In genomic region chr6:41647061-41647511, GRCh38 we compare ENCODE assay signal across 26 cellular contexts. TPM values are rescaled to one million over a fixed set of nuclear protein-coding genes. Genes with fewer than 3 reads are reported as not detected.
DNase-seq lines count a peak whose midpoint lies in the region; ATAC-seq and TF ChIP-seq lines count a peak whose summit lies in the region.
"Had no signal": no experiment of that assay in that cellular context is flagged by ENCODE, and none has a peak within 500 bp of the region (broad histone marks: within the 10 kb centered on the region; RNA-seq: fewer than 3 reads in every experiment).

No MANE protein-coding gene starts in this region.

- no peak overlapping the region for H2BK120ac ChIP-seq in IMR-90 (ENCODE audit: low read depth, low read length)

- no peak overlapping the region for H3K18ac ChIP-seq in IMR-90 (ENCODE audit: low read depth, low read length)

- no peak overlapping the region for H3K4ac ChIP-seq in IMR-90 (ENCODE audit: low read depth, low read length)

- H3K9ac ChIP-seq in IMR-90 (ENCODE audit: low read depth, low read length): no peak overlapping the region
- H3K9ac ChIP-seq in SK-N-MC (ENCODE audit: insufficient read length): no peak overlapping the region

- no peaks in the 10 kb centered on the region for H3K9me3 Mint-ChIP-seq in osteocyte (ENCODE audit: unreplicated experiment)
- H3K9me3 Mint-ChIP-seq: activated T-cell treated with anti-CD3 and anti-CD28 coated beads, Interleukin-2, amount 50 U/mL, for 4 hours had no signal

- ATAC-seq in IMR-90 (ENCODE audit: low read depth): peak; percentile 24; the same call in 1 of the 2 replicates
- ATAC-seq: activated T-cell treated with anti-CD3 and anti-CD28 coated beads, Interleukin-2, amount 50 U/mL, for 4 hours; HCT116; naive thymus-derived CD4-positive, alpha-beta T cell; Panc1; stimulated activated naive CD8-positive, alpha-beta T cell treated with anti-CD3 and anti-CD28 coated beads, Interleukin-15, Interleukin-2, amounts not matched to agents 100 U/mL and 50 U/mL, for 24 hours had no signal

- no peak overlapping the region for H2BK5ac ChIP-seq in IMR-90 (ENCODE audit: low read depth, low read length, poor library complexity, severe bottlenecking)

- dilution Hi-C loops in IMR-90 (cut with HindIII; ENCODE audit: low sequenced_read_pairs, unreplicated experiment): no loop called here

- CTCF ChIA-PET in IMR-90 (lab: Yijun Ruan, JAX): no interaction called here

- DNase-seq in IMR-90: no peak
- no peak for DNase-seq in SK-N-MC (ENCODE audit: low read depth, low spot score)
- peak; percentile 14 for DNase-seq in iris pigment epithelial cell (ENCODE audit: low read depth)
- DNase-seq in osteocyte (ENCODE audit: extremely low spot score, unreplicated experiment): no peak
- no peak for DNase-seq in dermis blood vessel endothelial cell
- no peak for DNase-seq in medulla oblongata (ENCODE audit: extremely low spot score)
- no peak for DNase-seq in uterus
- no peak for DNase-seq in GM20000 (ENCODE audit: low spot score)
- DNase-seq: activated CD4-positive, alpha-beta T cell treated with anti-CD3 and anti-CD28 coated beads for 4 hours; activated CD8-positive, alpha-beta memory T cell treated with anti-CD3 and anti-CD28 coated beads for 24 hours; activated naive CD4-positive, alpha-beta T cell treated with Interleukin-2 at 50 U/mL for 16 hours; activated T-cell treated with anti-CD3 and anti-CD28 coated beads, Interleukin-2, amount 50 U/mL, for 4 hours; esophagus squamous epithelium; naive thymus-derived CD4-positive, alpha-beta T cell; NCI-H1105 treated with DMSO at 0.1 percent for 48 hours; NCI-H2029 treated with DMSO at 0.1 percent for 48 hours; NCI-H226; pancreas; SJCRH30; stimulated activated naive CD8-positive, alpha-beta T cell treated with anti-CD3 and anti-CD28 coated beads, Interleukin-15, Interleukin-2, amounts not matched to agents 100 U/mL and 50 U/mL, for 24 hours; T-helper 1 cell had no signal

- no peaks in the 10 kb centered on the region for H3K79me1 ChIP-seq in IMR-90 (ENCODE audit: low read depth in 1 of 2, low read length in 2 of 2)

- intact Hi-C loops in IMR-90 (cut with micrococcal nuclease) (no loop called here), uterus (cut with DNase I; ENCODE audit: low total_unique reads) (no loop called here)

- WGBS in IMR-90 (ENCODE audit: extremely low coverage in 2 of 2, insufficient read length in 1 of 2), 2 experiments: 60% methylated on average over 2 of the region's 9 CpGs; no CpG with 5 or more reads in 1 of the 2 experiments

- no peak for TF ChIP-seq CTCF in IMR-90 (conservative IDR thresholded peaks at IDR 0.05; ENCODE audit: low read depth, low read length)
- TF ChIP-seq CTCF in osteocyte (IDR thresholded peaks at IDR 0.05): no peak
- no peak for TF ChIP-seq CTCF in uterus (IDR thresholded peaks at IDR 0.05)
- no peak for TF ChIP-seq CTCF in GM20000 (IDR thresholded peaks at IDR 0.05; ENCODE audit: extremely low read depth, missing control alignments)

- H2BK15ac ChIP-seq in IMR-90 (ENCODE audit: low read depth, low read length): no peak overlapping the region

- no peak overlapping the region for H2BK20ac ChIP-seq in IMR-90 (ENCODE audit: low read depth, low read length)

- H3K36me3 ChIP-seq in IMR-90 (ENCODE audit: control insufficient read depth, insufficient read depth, low read length): no peaks in the 10 kb centered on the region
- peaks cover 89% of the 10 kb centered on the region for H3K36me3 ChIP-seq in SK-N-MC (ENCODE audit: insufficient read depth, low read length)
- no peaks in the 10 kb centered on the region for H3K36me3 ChIP-seq in uterus
- H3K36me3 ChIP-seq: pancreas, right atrium auricular region had no signal

- H4K8ac ChIP-seq in IMR-90 (ENCODE audit: low read depth in 2 of 2, low read length in 2 of 2): no peak overlapping the region

- H3K56ac ChIP-seq in IMR-90 (ENCODE audit: extremely low read depth, insufficient read depth, low read length): no peak overlapping the region

- no peak overlapping the region for H4K5ac ChIP-seq in IMR-90 (ENCODE audit: low read depth, low read length)

- in situ Hi-C loops in IMR-90 (cut with MboI; ENCODE audit: low sequenced_read_pairs): no loop called here

- H3K36me3 Mint-ChIP-seq in osteocyte (ENCODE audit: unreplicated experiment): peaks cover 31% of the 10 kb centered on the region
- H3K36me3 Mint-ChIP-seq: naive thymus-derived CD4-positive, alpha-beta T cell had no signal

- H3K27ac ChIP-seq in IMR-90 (ENCODE audit: insufficient read depth, low read length) (no peak overlapping the region), SK-N-MC (peak overlapping the region; percentile 100), uterus (no peak overlapping the region)
- H3K27ac ChIP-seq: C4-2B, cardiac muscle cell, esophagus squamous epithelium, pancreas, right atrium auricular region, SJCRH30 had no signal

- H2AK9ac ChIP-seq in IMR-90 (replicated peaks; ENCODE audit: low read depth, low read length, poor library complexity): no peak overlapping the region

- H3K27me3 ChIP-seq in IMR-90 (ENCODE audit: control insufficient read depth, insufficient read depth, low read length) (peaks cover 67% of the 10 kb centered on the region), uterus (no peaks in the 10 kb centered on the region)
- H3K27me3 ChIP-seq: cardiac muscle cell, pancreas, right atrium auricular region, SJCRH30 had no signal

- TF ChIP-seq POLR2A in IMR-90 (IDR thresholded peaks at IDR 0.05; ENCODE audit: low read depth, low read length) (no peak), uterus (IDR thresholded peaks at IDR 0.05) (no peak)

- no peaks in the 10 kb centered on the region for H3K27me3 Mint-ChIP-seq in osteocyte (ENCODE audit: unreplicated experiment)

- H4K20me1 ChIP-seq in IMR-90 (ENCODE audit: insufficient read depth, low read length): no peaks in the 10 kb centered on the region; the same call in 1 of the 2 replicates

- no peaks in the 10 kb centered on the region for H3K9me3 ChIP-seq in IMR-90 (ENCODE audit: control insufficient read depth, insufficient read depth, low read length)
- no peaks in the 10 kb centered on the region for H3K9me3 ChIP-seq in SK-N-MC (ENCODE audit: low read depth, low read length)
- no peaks in the 10 kb centered on the region for H3K9me3 ChIP-seq in uterus
- H3K9me3 ChIP-seq: esophagus squamous epithelium, pancreas, right atrium auricular region, SJCRH30 had no signal

- TF ChIP-seq RAD21 in IMR-90 (IDR thresholded peaks at IDR 0.05; ENCODE audit: low read length): no peak

- no peak overlapping the region for H3K14ac ChIP-seq in IMR-90 (replicated peaks; ENCODE audit: low read depth, low read length)

- POLR2A ChIA-PET in IMR-90 (lab: Charles Lee; ENCODE audit: unreplicated experiment): no interaction called here

- H3K9me1 ChIP-seq in IMR-90 (ENCODE audit: insufficient read depth, low read length): no peaks in the 10 kb centered on the region

- H3K27ac Mint-ChIP-seq in osteocyte (ENCODE audit: unreplicated experiment): peak overlapping the region; percentile 65
- H3K27ac Mint-ChIP-seq: naive thymus-derived CD4-positive, alpha-beta T cell had no signal

- H3K4me2 ChIP-seq in IMR-90 (ENCODE audit: low read depth, low read length): no peak overlapping the region

- no peak overlapping the region for H4K91ac ChIP-seq in IMR-90 (ENCODE audit: insufficient read depth, low read depth, low read length)

- no peak overlapping the region for H3K4me3 ChIP-seq in IMR-90 (ENCODE audit: insufficient read depth, low read depth, low read length)
- no peak overlapping the region for H3K4me3 ChIP-seq in SK-N-MC
- no peak overlapping the region for H3K4me3 ChIP-seq in uterus
- H3K4me3 ChIP-seq: cardiac muscle cell, esophagus squamous epithelium, pancreas, right atrium auricular region, SJCRH30 had no signal

- no peak overlapping the region for H3K23ac ChIP-seq in IMR-90 (ENCODE audit: low read depth, low read length)

- peaks cover 69% of the 10 kb centered on the region for H3K4me1 Mint-ChIP-seq in osteocyte (ENCODE audit: unreplicated experiment)
- H3K4me1 Mint-ChIP-seq: naive thymus-derived CD4-positive, alpha-beta T cell had no signal

- H2AFZ ChIP-seq in IMR-90 (replicated peaks; ENCODE audit: low read length, poor library complexity): no peak overlapping the region

- H3K4me3 Mint-ChIP-seq in osteocyte (ENCODE audit: unreplicated experiment): peak overlapping the region; percentile 29
- H3K4me3 Mint-ChIP-seq: activated T-cell treated with anti-CD3 and anti-CD28 coated beads, Interleukin-2, amount 50 U/mL, for 4 hours; naive thymus-derived CD4-positive, alpha-beta T cell had no signal

- H3K4me1 ChIP-seq in IMR-90 (ENCODE audit: control insufficient read depth, insufficient read depth, low read length) (no peaks in the 10 kb centered on the region), uterus (no peaks in the 10 kb centered on the region)
- H3K4me1 ChIP-seq: pancreas, right atrium auricular region had no signal

- no peak overlapping the region for H2AK5ac ChIP-seq in IMR-90 (ENCODE audit: low read depth, low read length)

- no TSS peak for BruUV-seq in IMR-90 (replicated peaks; lab: Mats Ljungman, UMichigan)

TF ChIP-seq in IMR-90, 13 proteins besides CTCF, POLR2A, EP300 and RAD21:
- TF ChIP-seq BHLHE40 (IDR thresholded peaks at IDR 0.05; ENCODE audit: low read depth, low read length): no peak

RNA-seq across cellular contexts. Expression of gene MDFI, which starts 8.8 kb away (rescaled TPM):
- total RNA-seq in IMR-90 (2012; rRNA removed) (0.18 and 0.28 TPM in 2 replicates), osteocyte (74.1 and 75.9 TPM in 2 replicates), dermis blood vessel endothelial cell (34.0 and 37.8 TPM in 2 replicates), uterus (10 to 100 TPM; 14.4 to 80.0 (median 23.4) TPM)
- polyA plus RNA-seq in IMR-90 (2012; rRNA removed): 0.29 and 0.36 TPM in 2 replicates
- 0.21 and 0.36 TPM in 2 replicates for polyA plus RNA-seq in IMR-90 (2012; cell fraction: cytosol; rRNA removed)
- polyA plus RNA-seq in IMR-90 (2012; cell fraction: nucleus; rRNA removed; ENCODE audit: low replicate concordance): 0.08 and 0.32 TPM in 2 replicates
- total RNA-seq: naive thymus-derived CD4-positive, alpha-beta T cell had no signal
- polyA plus RNA-seq: naive thymus-derived CD4-positive, alpha-beta T cell had no signal

Comparison
In these comparisons a context has a peak if more than half of its experiments do, and no peak if none do; other contexts are left out.
1. RNA of gene MDFI, which starts 8.8 kb away (total RNA-seq): 74.1 to 75.9 TPM in osteocyte, 34.0 to 37.8 TPM in dermis blood vessel endothelial cell and 14.4 to 80.0 TPM in uterus; 0.18 to 0.28 TPM in IMR-90; every median in the first group is over 10 times any median in the second.